23 cellular contexts compared by ENCODE assay signal in genomic region chr5:95938355-95938754, GRCh38.
"Had no signal": no experiment of that assay in that cellular context is flagged by ENCODE, and none has a peak within 500 bp of the region (broad histone marks: within the 10 kb centered on the region; RNA-seq: fewer than 3 reads in every experiment).

No MANE protein-coding gene starts in this region.

- H3K9me3 ChIP-seq: gastrocnemius medialis, left ventricle myocardium inferior, pancreas, psoas muscle, sigmoid colon, thyroid gland, upper lobe of left lung had no signal

- H3K27ac ChIP-seq: brain microvascular endothelial cell, gastrocnemius medialis, left ventricle myocardium inferior, psoas muscle, sigmoid colon, thyroid gland, upper lobe of left lung had no signal

- H3K36me3 ChIP-seq: brain microvascular endothelial cell, left ventricle myocardium inferior, pancreas, sigmoid colon, thyroid gland, upper lobe of left lung had no signal

- H3K27me3 ChIP-seq: brain microvascular endothelial cell, gastrocnemius medialis, pancreas, sigmoid colon, thyroid gland, upper lobe of left lung had no signal

- H3K4me3 ChIP-seq: gastrocnemius medialis, left ventricle myocardium inferior, pancreas, psoas muscle, sigmoid colon, thyroid gland, upper lobe of left lung had no signal

- ATAC-seq: activated CD4-positive, CD25-positive, alpha-beta regulatory T cell treated with anti-CD3 and anti-CD28 coated beads, Interleukin-2, amount 50 U/mL, for 24 hours; gastrocnemius medialis; naive thymus-derived CD4-positive, alpha-beta T cell; stimulated activated effector memory CD8-positive, alpha-beta T cell treated with anti-CD3 and anti-CD28 coated beads, Interleukin-12 subunit alpha, Interleukin-12 subunit beta, amount 100 ng/mL, for 72 hours had no signal

- DNase-seq: activated CD4-positive, alpha-beta memory T cell treated with anti-CD3 and anti-CD28 coated beads for 36 hours; activated CD4-positive, alpha-beta T cell treated with anti-CD3 and anti-CD28 coated beads for 48 hours; activated CD8-positive, alpha-beta memory T cell treated with anti-CD3 and anti-CD28 coated beads, Interleukin-2, amount 50 U/mL, for 4 hours; activated gamma-delta T cell treated with Interleukin-2 at 50 U/mL for 16 hours; activated naive CD4-positive, alpha-beta T cell treated with anti-CD3 and anti-CD28 coated beads, Interleukin-2, amount 50 U/mL, for 16 hours; activated T-cell treated with anti-CD3 and anti-CD28 coated beads, Interleukin-2, amount 50 U/mL, for 1 hour; amniotic stem cell; brain microvascular endothelial cell; caudate nucleus; endodermal cell; gastrocnemius medialis; glutamatergic neuron; left ventricle myocardium inferior; naive thymus-derived CD4-positive, alpha-beta T cell; pancreas; psoas muscle; sigmoid colon; small intestine; stimulated activated CD4-positive, alpha-beta T cell treated with anti-CD3 and anti-CD28 coated beads, Interleukin-4, amount 100 ng/mL, for 24 hours; thyroid gland; upper lobe of left lung had no signal
